In the genomic region with DNA sequence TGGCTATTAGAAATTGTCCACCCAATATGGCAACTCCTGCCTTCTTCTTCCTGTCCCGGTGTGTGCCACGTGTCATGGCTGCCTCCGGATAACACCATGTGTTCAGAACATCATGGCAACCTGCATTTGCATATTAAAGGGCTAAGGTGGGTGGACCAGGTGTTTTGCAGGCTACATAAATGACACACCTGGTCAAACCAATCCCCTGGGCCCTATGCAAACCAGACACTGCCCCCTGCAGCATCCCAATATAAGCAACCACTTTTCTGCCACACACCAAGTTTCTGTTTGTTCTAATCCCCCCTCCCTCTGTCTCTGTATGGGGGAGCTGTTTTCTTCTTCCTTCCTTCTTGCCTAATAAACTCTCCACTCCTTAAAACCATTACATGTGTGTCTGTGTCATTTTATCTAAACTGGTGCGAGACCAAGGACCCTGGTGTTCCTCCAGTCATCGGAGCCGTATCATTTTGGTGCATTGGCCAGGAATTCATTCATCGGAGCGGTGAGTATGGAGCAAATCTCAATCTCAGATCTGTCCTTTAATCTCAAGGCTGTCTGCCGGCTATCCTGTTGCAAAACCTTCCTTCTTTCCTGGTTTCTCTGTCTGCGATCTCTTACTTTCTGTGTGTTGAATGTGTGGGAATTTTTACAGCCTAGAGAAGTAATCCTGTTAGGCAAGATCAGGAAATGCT, we compare ENCODE assay signal across 9 cellular contexts. TPM values are rescaled to one million over a fixed set of nuclear protein-coding genes. Genes with fewer than 3 reads are reported as not detected.
DNase-seq lines count a peak whose midpoint lies in the region; ATAC-seq and TF ChIP-seq lines count a peak whose summit lies in the region.
"Had no signal": no experiment of that assay in that cellular context is flagged by ENCODE, and none has a peak within 500 bp of the region (broad histone marks: within the 10 kb centered on the region; RNA-seq: fewer than 3 reads in every experiment).

No MANE protein-coding gene starts in this region.

- no peak for TF ChIP-seq POLR2A in lower leg skin (IDR thresholded peaks at IDR 0.05)

- peaks cover 8% of the 10 kb centered on the region for H3K9me3 Mint-ChIP-seq in type B pancreatic cell

- H3K4me3 Mint-ChIP-seq in type B pancreatic cell: peak overlapping the region; percentile 21
- H3K4me3 Mint-ChIP-seq: activated CD4-positive, alpha-beta T cell treated with anti-CD3 and anti-CD28 coated beads for 36 hours had no signal

- TF ChIP-seq CTCF in fibroblast of mammary gland (conservative IDR thresholded peaks at IDR 0.05; ENCODE audit: control insufficient read depth, insufficient read depth, low read depth, low read length) (peak; percentile 5), type B pancreatic cell (conservative IDR thresholded peaks at IDR 0.05) (no peak), lower leg skin (IDR thresholded peaks at IDR 0.05) (no peak)

- H3K27ac Mint-ChIP-seq in type B pancreatic cell: peak overlapping the region; percentile 7
- H3K27ac Mint-ChIP-seq: activated CD4-positive, alpha-beta T cell treated with anti-CD3 and anti-CD28 coated beads for 36 hours had no signal

- ATAC-seq in Right ventricle myocardium superior (ENCODE audit: poor library complexity): peak; percentile 13
- no peak for ATAC-seq in Right ventricle myocardium inferior
- no peak for ATAC-seq in HG03175 (IDR thresholded peaks at IDR 0.05; ENCODE audit: unreplicated experiment)

- no peaks in the 10 kb centered on the region for H3K27me3 Mint-ChIP-seq in type B pancreatic cell
- H3K27me3 Mint-ChIP-seq: activated CD4-positive, alpha-beta T cell treated with anti-CD3 and anti-CD28 coated beads for 36 hours had no signal

- peaks cover 6% of the 10 kb centered on the region for H3K36me3 Mint-ChIP-seq in type B pancreatic cell

- peaks cover 7% of the 10 kb centered on the region for H3K4me1 Mint-ChIP-seq in type B pancreatic cell (ENCODE audit: unreplicated experiment)

- DNase-seq in Right ventricle myocardium superior (no peak), Right ventricle myocardium inferior (ENCODE audit: missing footprints) (no peak), NOMO-1 treated with DMSO at 0.1 percent for 48 hours (lab: John Stamatoyannopoulos, UW; ENCODE audit: unreplicated experiment) (peak; percentile 25), fibroblast of mammary gland (ENCODE audit: low read depth) (no peak), type B pancreatic cell (ENCODE audit: extremely low spot score, unreplicated experiment) (no peak), lower leg skin (ENCODE audit: low spot score in 2 of 2) (no peak)
- DNase-seq in stimulated activated CD4-positive, alpha-beta T cell treated with anti-CD3 and anti-CD28 coated beads, Interleukin-12 subunit alpha, Interleukin-12 subunit beta, amount 100 ng/mL, for 4 hours: no peak

- H3K4me3 ChIP-seq in fibroblast of mammary gland (ENCODE audit: control insufficient read depth, low read depth, low read length): no peak overlapping the region
- H3K4me3 ChIP-seq in lower leg skin (ENCODE audit: low read depth, poor library complexity, severe bottlenecking): no peak overlapping the region

- intact Hi-C loops in Right ventricle myocardium superior (cut with DNase I) (loop anchor here (5.0 kb wide), 1 partner anchor 174 kb away; no protein-coding TSS in a partner anchor), Right ventricle myocardium inferior (cut with DNase I) (loop anchor here (10.0 kb wide), 1 partner anchor 302 kb away; no protein-coding TSS in a partner anchor), lower leg skin (cut with DNase I; ENCODE audit: low total_unique reads) (no loop called here)

- WGBS in lower leg skin, 2 donors: 86 to 88% methylated on average over 10 of the region's 10 CpGs

RNA-seq across cellular contexts. Expression of a gene that starts 44.5 kb away (rescaled TPM):
- 51.1 TPM for total RNA-seq in Right ventricle myocardium superior
- total RNA-seq in Right ventricle myocardium inferior: 60.4 TPM
- total RNA-seq in type B pancreatic cell (ENCODE audit: low replicate concordance): 7.0 and 9.0 TPM in 2 replicates
- 1 to 10 TPM; 2.1 to 7.8 (median 6.3) TPM for total RNA-seq in lower leg skin
